In genomic region chr10:21069929-21070363, GRCh38 we compare ENCODE assay signal across 19 cellular contexts.
DNase-seq lines count a peak whose midpoint lies in the region; ATAC-seq and TF ChIP-seq lines count a peak whose summit lies in the region.
"Had no signal": no experiment of that assay in that cellular context is flagged by ENCODE, and none has a peak within 500 bp of the region (broad histone marks: within the 10 kb centered on the region; RNA-seq: fewer than 3 reads in every experiment).

No MANE protein-coding gene starts in this region.

- no peak overlapping the region for H3K4me3 ChIP-seq in Caco-2 (ENCODE audit: low read depth, low read length)
- H3K4me3 ChIP-seq: GM12878, pancreas, spleen had no signal

- DNase-seq in Right ventricle myocardium superior (no peak), cardiac septum (ENCODE audit: low spot score) (no peak), NCI-H82 (lab: John Stamatoyannopoulos, UW) (peak; percentile 95), left cardiac atrium (no peak), NCI-H1105 treated with DMSO at 0.1 percent for 48 hours (lab: John Stamatoyannopoulos, UW) (no peak), Caco-2 (no peak)
- DNase-seq: activated effector memory CD4-positive, alpha-beta T cell treated with anti-CD3 and anti-CD28 coated beads, Interleukin-2, amount 50 U/mL, for 16 hours; CD8-positive, alpha-beta T cell; MM.1S; NCI-H446 treated with DMSO at 0.1 percent for 48 hours; pancreas; spleen; stimulated activated naive B cell treated with anti-CD40 and anti-IgM and Interleukin-4, amounts not matched to agents 10 μg/mL and 1 μg/mL and 100 μg/mL, for 72 hours; T-cell had no signal

- H3K36me3 Mint-ChIP-seq in Caco-2 (ENCODE audit: insufficient read depth, unreplicated experiment) = no peaks in the 10 kb centered on the region
- H3K36me3 Mint-ChIP-seq: CD8-positive, alpha-beta T cell; stimulated activated naive B cell treated with anti-CD40 and anti-IgM and Interleukin-4, amounts not matched to agents 10 μg/mL and 1 μg/mL and 100 μg/mL, for 72 hours; T-cell had no signal

- H3K36me3 ChIP-seq in Caco-2 (ENCODE audit: control insufficient read depth, insufficient read depth, low read length) = no peaks in the 10 kb centered on the region
- H3K36me3 ChIP-seq: pancreas, spleen had no signal

- no peaks in the 10 kb centered on the region for H3K9me3 Mint-ChIP-seq in Caco-2 (ENCODE audit: unreplicated experiment)
- H3K9me3 Mint-ChIP-seq: CD8-positive, alpha-beta T cell; stimulated activated naive B cell treated with anti-CD40 and anti-IgM and Interleukin-4, amounts not matched to agents 10 μg/mL and 1 μg/mL and 100 μg/mL, for 72 hours; T-cell had no signal

- no peaks in the 10 kb centered on the region for H3K4me1 ChIP-seq in Caco-2
- H3K4me1 ChIP-seq: spleen had no signal

- H3K27me3 ChIP-seq in Caco-2 (replicated peaks; ENCODE audit: control insufficient read depth, insufficient read depth, low read length) = no peaks in the 10 kb centered on the region
- H3K27me3 ChIP-seq: pancreas had no signal

- peaks cover 3% of the 10 kb centered on the region for H3K27me3 Mint-ChIP-seq in Caco-2 (ENCODE audit: insufficient read depth, unreplicated experiment)

- no TSS peak for BruUV-seq in Caco-2 (replicated peaks; lab: Mats Ljungman, UMichigan)

- POLR2A ChIA-PET in Caco-2 (lab: Charles Lee) = no interaction called here

- CTCF ChIA-PET in Caco-2 (lab: Charles Lee) = no interaction called here

- H3K4me3 Mint-ChIP-seq in Caco-2 (ENCODE audit: unreplicated experiment) = no peak overlapping the region
- H3K4me3 Mint-ChIP-seq: CD8-positive, alpha-beta T cell; stimulated activated naive B cell treated with anti-CD40 and anti-IgM and Interleukin-4, amounts not matched to agents 10 μg/mL and 1 μg/mL and 100 μg/mL, for 72 hours; T-cell had no signal

- intact Hi-C loops in Right ventricle myocardium superior (cut with DNase I) = no loop called here
- intact Hi-C loops in cardiac septum (cut with DNase I) = loop anchor here (5.0 kb wide), 1 partner anchor 173 kb away; the partner anchor contains the start of gene NEBL
- intact Hi-C loops in left cardiac atrium (cut with DNase I) = loop anchor here in 1 of 2 donors (5.0 kb wide), 1 partner anchor 168 kb away; no protein-coding TSS in a partner anchor
- intact Hi-C loops in Caco-2 (cut with micrococcal nuclease; ENCODE audit: unreplicated experiment) = loop anchor here (10.0 kb wide), 1 partner anchor 885 kb away; no protein-coding TSS in a partner anchor

- ATAC-seq in Right ventricle myocardium superior (ENCODE audit: poor library complexity) = peak; percentile 67
- ATAC-seq in left cardiac atrium = peak; percentile 65 to 72
- no peak for ATAC-seq in GM18868 (IDR thresholded peaks at IDR 0.05; ENCODE audit: unreplicated experiment)
- ATAC-seq in GM21717 (IDR thresholded peaks at IDR 0.05; ENCODE audit: unreplicated experiment) = no peak
- ATAC-seq: activated CD4-positive, CD25-positive, alpha-beta regulatory T cell treated with anti-CD3 and anti-CD28 coated beads, Interleukin-2, amount 50 U/mL, for 24 hours; CD8-positive, alpha-beta T cell; GM12878; Panc1; pancreas; stimulated activated naive B cell treated with anti-CD40 and anti-IgM and Interleukin-4, amounts not matched to agents 10 μg/mL and 1 μg/mL and 100 μg/mL, for 72 hours; T-cell had no signal

- H3K27ac Mint-ChIP-seq in Caco-2 (ENCODE audit: unreplicated experiment) = no peak overlapping the region
- H3K27ac Mint-ChIP-seq: CD8-positive, alpha-beta T cell; stimulated activated naive B cell treated with anti-CD40 and anti-IgM and Interleukin-4, amounts not matched to agents 10 μg/mL and 1 μg/mL and 100 μg/mL, for 72 hours; T-cell had no signal

- H3K9me3 ChIP-seq in Caco-2 = no peaks in the 10 kb centered on the region
- H3K9me3 ChIP-seq: pancreas, spleen had no signal

- no peaks in the 10 kb centered on the region for H3K4me1 Mint-ChIP-seq in Caco-2 (ENCODE audit: low read depth, unreplicated experiment)
- H3K4me1 Mint-ChIP-seq: stimulated activated naive B cell treated with anti-CD40 and anti-IgM and Interleukin-4, amounts not matched to agents 10 μg/mL and 1 μg/mL and 100 μg/mL, for 72 hours; T-cell had no signal

- TF ChIP-seq CTCF in Caco-2 (IDR thresholded peaks at IDR 0.05; ENCODE audit: insufficient read depth in 1 of 2, low read depth in 1 of 2, low read length in 1 of 2, severe bottlenecking in 1 of 2, unreplicated experiment in 1 of 2) = no peak

Comparison
In these comparisons a context has a peak if more than half of its experiments do, and no peak if none do; other contexts are left out.
1. ATAC-seq: peak in Right ventricle myocardium superior (single experiment) and left cardiac atrium (2 of 2); none in GM18868 (single experiment) and GM21717 (single experiment).